Comparison of ENCODE assay signal across 15 cellular contexts in the genomic region with DNA sequence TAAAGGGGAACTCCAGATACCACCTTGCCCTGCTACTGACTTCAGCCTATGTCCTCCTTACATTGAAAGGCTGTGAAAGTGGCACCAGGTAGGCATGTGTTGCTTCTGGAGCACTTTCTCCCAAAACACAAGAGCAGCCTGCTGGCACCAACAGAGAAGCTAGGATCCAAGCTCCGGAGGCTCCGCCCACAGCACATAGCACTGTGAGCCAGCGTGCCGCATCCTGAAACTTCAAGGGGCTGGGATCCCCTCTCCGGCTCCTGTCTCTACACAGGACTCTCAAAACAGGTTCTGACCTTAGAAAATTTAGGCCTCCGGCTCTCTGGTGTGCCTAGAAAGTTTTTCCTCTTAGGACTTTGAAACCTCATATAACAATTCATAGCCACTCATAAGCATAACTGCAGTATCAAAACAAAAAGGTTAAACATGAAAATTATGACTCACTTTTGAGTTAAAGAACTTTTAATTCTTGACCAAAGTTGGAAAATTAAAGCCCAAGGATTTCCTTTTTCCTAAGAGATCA. TPM values are rescaled to one million over a fixed set of nuclear protein-coding genes. Genes with fewer than 3 reads are reported as not detected.
A peak's percentile ranks its signal among the peaks of the same experiment; 100 is the strongest.
DNase-seq lines count a peak whose midpoint lies in the region; ATAC-seq and TF ChIP-seq lines count a peak whose summit lies in the region.
"Had no signal": no experiment of that assay in that cellular context is flagged by ENCODE, and none has a peak within 500 bp of the region (broad histone marks: within the 10 kb centered on the region; RNA-seq: fewer than 3 reads in every experiment).

No MANE protein-coding gene starts in this region.

- no peak overlapping the region for H3K27ac ChIP-seq in right atrium auricular region
- H3K27ac ChIP-seq: thoracic aorta had no signal

- intact Hi-C loops in Right ventricle myocardium superior (cut with DNase I) = loop anchor here (10.0 kb wide), 1 partner anchor 73 kb away; no protein-coding TSS in a partner anchor

- peaks cover 78% of the 10 kb centered on the region for H3K36me3 ChIP-seq in right atrium auricular region

- H3K4me3 ChIP-seq in right atrium auricular region = no peak overlapping the region
- H3K4me3 ChIP-seq: lung, thoracic aorta had no signal

- H3K4me1 ChIP-seq in right atrium auricular region = no peaks in the 10 kb centered on the region

- H3K27me3 ChIP-seq in right atrium auricular region = no peaks in the 10 kb centered on the region

- H3K9me3 Mint-ChIP-seq in WTC11 = no peaks in the 10 kb centered on the region
- no peaks in the 10 kb centered on the region for H3K9me3 Mint-ChIP-seq in type B pancreatic cell
- H3K9me3 Mint-ChIP-seq: nephron had no signal

- H3K27me3 Mint-ChIP-seq in WTC11 (ENCODE audit: low read depth) (no peaks in the 10 kb centered on the region; the same call in 1 of the 2 replicates), type B pancreatic cell (no peaks in the 10 kb centered on the region)

- ATAC-seq in Right ventricle myocardium superior (ENCODE audit: poor library complexity) (peak; percentile 24), WTC11 (no peak)

- TF ChIP-seq CTCF in right atrium auricular region (IDR thresholded peaks at IDR 0.05) (no peak), WTC11 (IDR thresholded peaks at IDR 0.05) (no peak), type B pancreatic cell (conservative IDR thresholded peaks at IDR 0.05) (no peak)

- POLR2A ChIA-PET in WTC11 (lab: Charles Lee) = no interaction called here

- H3K27ac Mint-ChIP-seq in WTC11 (peak overlapping the region; percentile 43; the same call in 1 of the 2 replicates), type B pancreatic cell (peak overlapping the region; percentile 65)
- H3K27ac Mint-ChIP-seq: nephron had no signal

- CTCF ChIA-PET in WTC11 (lab: Charles Lee) = no interaction called here

- H3K4me1 Mint-ChIP-seq in WTC11 (peaks cover 37% of the 10 kb centered on the region), type B pancreatic cell (ENCODE audit: unreplicated experiment) (peaks cover 23% of the 10 kb centered on the region)

- H3K4me3 Mint-ChIP-seq in WTC11 (no peak overlapping the region), type B pancreatic cell (no peak overlapping the region)
- H3K4me3 Mint-ChIP-seq: nephron had no signal

- DNase-seq in Right ventricle myocardium superior = no peak
- DNase-seq in right atrium auricular region (ENCODE audit: low spot score) = no peak
- DNase-seq in WTC11 (ENCODE audit: low spot score) = no peak
- peak; percentile 35 for DNase-seq in mesenteric fat pad (ENCODE audit: low spot score)
- no peak for DNase-seq in type B pancreatic cell (ENCODE audit: extremely low spot score, unreplicated experiment)
- DNase-seq in T-helper 2 cell = no peak
- DNase-seq in KG1 (lab: John Stamatoyannopoulos, UW) = no peak
- DNase-seq: activated CD4-positive, alpha-beta T cell treated with anti-CD3 and anti-CD28 coated beads for 4 hours; DMS79 treated with DMSO at 0.1 percent for 48 hours; Karpas-422; NCI-H1694 treated with DMSO at 0.1 percent for 48 hours; NCI-H748 treated with DMSO at 0.1 percent for 48 hours had no signal

- H3K36me3 Mint-ChIP-seq in WTC11 = peaks cover 90% of the 10 kb centered on the region
- peaks cover 53% of the 10 kb centered on the region for H3K36me3 Mint-ChIP-seq in type B pancreatic cell

- H3K9me3 ChIP-seq in right atrium auricular region = no peaks in the 10 kb centered on the region
- H3K9me3 ChIP-seq: thoracic aorta had no signal

TF ChIP-seq in WTC11, 78 proteins besides CTCF, POLR2A, EP300 and RAD21 (continues in another document):
- TF ChIP-seq, protein P1, sequence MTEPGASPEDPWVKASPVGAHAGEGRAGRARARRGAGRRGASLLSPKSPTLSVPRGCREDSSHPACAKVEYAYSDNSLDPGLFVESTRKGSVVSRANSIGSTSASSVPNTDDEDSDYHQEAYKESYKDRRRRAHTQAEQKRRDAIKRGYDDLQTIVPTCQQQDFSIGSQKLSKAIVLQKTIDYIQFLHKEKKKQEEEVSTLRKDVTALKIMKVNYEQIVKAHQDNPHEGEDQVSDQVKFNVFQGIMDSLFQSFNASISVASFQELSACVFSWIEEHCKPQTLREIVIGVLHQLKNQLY (CRISPR knock-in tag; IDR thresholded peaks at IDR 0.05) = no peak
- TF ChIP-seq, protein P2, sequence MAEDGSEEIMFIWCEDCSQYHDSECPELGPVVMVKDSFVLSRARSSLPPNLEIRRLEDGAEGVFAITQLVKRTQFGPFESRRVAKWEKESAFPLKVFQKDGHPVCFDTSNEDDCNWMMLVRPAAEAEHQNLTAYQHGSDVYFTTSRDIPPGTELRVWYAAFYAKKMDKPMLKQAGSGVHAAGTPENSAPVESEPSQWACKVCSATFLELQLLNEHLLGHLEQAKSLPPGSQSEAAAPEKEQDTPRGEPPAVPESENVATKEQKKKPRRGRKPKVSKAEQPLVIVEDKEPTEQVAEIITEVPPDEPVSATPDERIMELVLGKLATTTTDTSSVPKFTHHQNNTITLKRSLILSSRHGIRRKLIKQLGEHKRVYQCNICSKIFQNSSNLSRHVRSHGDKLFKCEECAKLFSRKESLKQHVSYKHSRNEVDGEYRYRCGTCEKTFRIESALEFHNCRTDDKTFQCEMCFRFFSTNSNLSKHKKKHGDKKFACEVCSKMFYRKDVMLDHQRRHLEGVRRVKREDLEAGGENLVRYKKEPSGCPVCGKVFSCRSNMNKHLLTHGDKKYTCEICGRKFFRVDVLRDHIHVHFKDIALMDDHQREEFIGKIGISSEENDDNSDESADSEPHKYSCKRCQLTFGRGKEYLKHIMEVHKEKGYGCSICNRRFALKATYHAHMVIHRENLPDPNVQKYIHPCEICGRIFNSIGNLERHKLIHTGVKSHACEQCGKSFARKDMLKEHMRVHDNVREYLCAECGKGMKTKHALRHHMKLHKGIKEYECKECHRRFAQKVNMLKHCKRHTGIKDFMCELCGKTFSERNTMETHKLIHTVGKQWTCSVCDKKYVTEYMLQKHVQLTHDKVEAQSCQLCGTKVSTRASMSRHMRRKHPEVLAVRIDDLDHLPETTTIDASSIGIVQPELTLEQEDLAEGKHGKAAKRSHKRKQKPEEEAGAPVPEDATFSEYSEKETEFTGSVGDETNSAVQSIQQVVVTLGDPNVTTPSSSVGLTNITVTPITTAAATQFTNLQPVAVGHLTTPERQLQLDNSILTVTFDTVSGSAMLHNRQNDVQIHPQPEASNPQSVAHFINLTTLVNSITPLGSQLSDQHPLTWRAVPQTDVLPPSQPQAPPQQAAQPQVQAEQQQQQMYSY (CRISPR knock-in tag; IDR thresholded peaks at IDR 0.05) = no peak
- no peak for TF ChIP-seq ZBTB21 (CRISPR knock-in tag; IDR thresholded peaks at IDR 0.05; ENCODE audit: borderline replicate concordance)
- TF ChIP-seq, protein P3, sequence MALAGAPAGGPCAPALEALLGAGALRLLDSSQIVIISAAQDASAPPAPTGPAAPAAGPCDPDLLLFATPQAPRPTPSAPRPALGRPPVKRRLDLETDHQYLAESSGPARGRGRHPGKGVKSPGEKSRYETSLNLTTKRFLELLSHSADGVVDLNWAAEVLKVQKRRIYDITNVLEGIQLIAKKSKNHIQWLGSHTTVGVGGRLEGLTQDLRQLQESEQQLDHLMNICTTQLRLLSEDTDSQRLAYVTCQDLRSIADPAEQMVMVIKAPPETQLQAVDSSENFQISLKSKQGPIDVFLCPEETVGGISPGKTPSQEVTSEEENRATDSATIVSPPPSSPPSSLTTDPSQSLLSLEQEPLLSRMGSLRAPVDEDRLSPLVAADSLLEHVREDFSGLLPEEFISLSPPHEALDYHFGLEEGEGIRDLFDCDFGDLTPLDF (CRISPR knock-in tag; IDR thresholded peaks at IDR 0.05) = no peak
- TF ChIP-seq SOX15 (CRISPR knock-in tag; IDR thresholded peaks at IDR 0.05) = no peak
- TF ChIP-seq OVOL2 (CRISPR knock-in tag; IDR thresholded peaks at IDR 0.05; ENCODE audit: borderline replicate concordance) = no peak
- TF ChIP-seq GRHL2 (CRISPR knock-in tag; IDR thresholded peaks at IDR 0.05; ENCODE audit: insufficient replicate concordance, severe bottlenecking) = no peak
- TF ChIP-seq PRRX2 (CRISPR knock-in tag; IDR thresholded peaks at IDR 0.05) = no peak
- TF ChIP-seq, protein P4, sequence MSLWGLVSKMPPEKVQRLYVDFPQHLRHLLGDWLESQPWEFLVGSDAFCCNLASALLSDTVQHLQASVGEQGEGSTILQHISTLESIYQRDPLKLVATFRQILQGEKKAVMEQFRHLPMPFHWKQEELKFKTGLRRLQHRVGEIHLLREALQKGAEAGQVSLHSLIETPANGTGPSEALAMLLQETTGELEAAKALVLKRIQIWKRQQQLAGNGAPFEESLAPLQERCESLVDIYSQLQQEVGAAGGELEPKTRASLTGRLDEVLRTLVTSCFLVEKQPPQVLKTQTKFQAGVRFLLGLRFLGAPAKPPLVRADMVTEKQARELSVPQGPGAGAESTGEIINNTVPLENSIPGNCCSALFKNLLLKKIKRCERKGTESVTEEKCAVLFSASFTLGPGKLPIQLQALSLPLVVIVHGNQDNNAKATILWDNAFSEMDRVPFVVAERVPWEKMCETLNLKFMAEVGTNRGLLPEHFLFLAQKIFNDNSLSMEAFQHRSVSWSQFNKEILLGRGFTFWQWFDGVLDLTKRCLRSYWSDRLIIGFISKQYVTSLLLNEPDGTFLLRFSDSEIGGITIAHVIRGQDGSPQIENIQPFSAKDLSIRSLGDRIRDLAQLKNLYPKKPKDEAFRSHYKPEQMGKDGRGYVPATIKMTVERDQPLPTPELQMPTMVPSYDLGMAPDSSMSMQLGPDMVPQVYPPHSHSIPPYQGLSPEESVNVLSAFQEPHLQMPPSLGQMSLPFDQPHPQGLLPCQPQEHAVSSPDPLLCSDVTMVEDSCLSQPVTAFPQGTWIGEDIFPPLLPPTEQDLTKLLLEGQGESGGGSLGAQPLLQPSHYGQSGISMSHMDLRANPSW (CRISPR knock-in tag; conservative IDR thresholded peaks at IDR 0.05; ENCODE audit: low read depth) = no peak
- no peak for TF ChIP-seq NFYB (CRISPR knock-in tag; conservative IDR thresholded peaks at IDR 0.05; ENCODE audit: low read depth)
- no peak for TF ChIP-seq GTF2I (CRISPR knock-in tag; conservative IDR thresholded peaks at IDR 0.05)
- no peak for TF ChIP-seq ESRRA (CRISPR knock-in tag; IDR thresholded peaks at IDR 0.05; ENCODE audit: borderline replicate concordance)

RNA-seq across cellular contexts. Expression of a gene that starts 41.1 kb away (rescaled TPM):
- total RNA-seq in Right ventricle myocardium superior = 197 TPM
- total RNA-seq in right atrium auricular region = 100 to 1,000 TPM; 161 to 197 TPM
- 194 to 215 TPM (median 199 TPM) in 3 replicates for total RNA-seq in WTC11 (2021)
- 43.1 TPM for total RNA-seq in mesenteric fat pad
- 166 and 349 TPM in 2 replicates for total RNA-seq in type B pancreatic cell (ENCODE audit: low replicate concordance)
